ENCODE assay signal across 1 cellular context in genomic region chr17:81978901-81979298, GRCh38.
TF ChIP-seq lines count a peak whose summit lies in the region.

No MANE protein-coding gene starts in this region.

TF ChIP-seq in HepG2, 621 proteins besides CTCF, POLR2A, EP300 and RAD21 (continues in another document):
- peak; percentile 96 for TF ChIP-seq BHLHE40 (IDR thresholded peaks at IDR 0.05; ENCODE audit: low read length)
- 0 out of 2 replicates have a peak, but pooled peaks have one; percentile 11 for TF ChIP-seq RNF2 (conservative IDR thresholded peaks at IDR 0.05; ENCODE audit: low read depth)
- 0 out of 2 replicates have a peak, but pooled peaks have one; percentile 16 for TF ChIP-seq NR0B2 (CRISPR knock-in tag; IDR thresholded peaks at IDR 0.05)
- peak; percentile 39; the same call in 1 of the 2 replicates for TF ChIP-seq UBTF (CRISPR knock-in tag; IDR thresholded peaks at IDR 0.05)
- TF ChIP-seq ARNT (IDR thresholded peaks at IDR 0.05): no peak
- no peak for TF ChIP-seq ZNF800 (CRISPR knock-in tag; IDR thresholded peaks at IDR 0.05)
- TF ChIP-seq ZBTB38 (CRISPR knock-in tag; IDR thresholded peaks at IDR 0.05): peak; percentile 91
- TF ChIP-seq ZNF317 (CRISPR knock-in tag; IDR thresholded peaks at IDR 0.05): 0 out of 2 replicates have a peak, but pooled peaks have one; percentile 21
- peak; percentile 64 for TF ChIP-seq HNF4A (CRISPR knock-in tag; IDR thresholded peaks at IDR 0.05)
- TF ChIP-seq, protein P1, sequence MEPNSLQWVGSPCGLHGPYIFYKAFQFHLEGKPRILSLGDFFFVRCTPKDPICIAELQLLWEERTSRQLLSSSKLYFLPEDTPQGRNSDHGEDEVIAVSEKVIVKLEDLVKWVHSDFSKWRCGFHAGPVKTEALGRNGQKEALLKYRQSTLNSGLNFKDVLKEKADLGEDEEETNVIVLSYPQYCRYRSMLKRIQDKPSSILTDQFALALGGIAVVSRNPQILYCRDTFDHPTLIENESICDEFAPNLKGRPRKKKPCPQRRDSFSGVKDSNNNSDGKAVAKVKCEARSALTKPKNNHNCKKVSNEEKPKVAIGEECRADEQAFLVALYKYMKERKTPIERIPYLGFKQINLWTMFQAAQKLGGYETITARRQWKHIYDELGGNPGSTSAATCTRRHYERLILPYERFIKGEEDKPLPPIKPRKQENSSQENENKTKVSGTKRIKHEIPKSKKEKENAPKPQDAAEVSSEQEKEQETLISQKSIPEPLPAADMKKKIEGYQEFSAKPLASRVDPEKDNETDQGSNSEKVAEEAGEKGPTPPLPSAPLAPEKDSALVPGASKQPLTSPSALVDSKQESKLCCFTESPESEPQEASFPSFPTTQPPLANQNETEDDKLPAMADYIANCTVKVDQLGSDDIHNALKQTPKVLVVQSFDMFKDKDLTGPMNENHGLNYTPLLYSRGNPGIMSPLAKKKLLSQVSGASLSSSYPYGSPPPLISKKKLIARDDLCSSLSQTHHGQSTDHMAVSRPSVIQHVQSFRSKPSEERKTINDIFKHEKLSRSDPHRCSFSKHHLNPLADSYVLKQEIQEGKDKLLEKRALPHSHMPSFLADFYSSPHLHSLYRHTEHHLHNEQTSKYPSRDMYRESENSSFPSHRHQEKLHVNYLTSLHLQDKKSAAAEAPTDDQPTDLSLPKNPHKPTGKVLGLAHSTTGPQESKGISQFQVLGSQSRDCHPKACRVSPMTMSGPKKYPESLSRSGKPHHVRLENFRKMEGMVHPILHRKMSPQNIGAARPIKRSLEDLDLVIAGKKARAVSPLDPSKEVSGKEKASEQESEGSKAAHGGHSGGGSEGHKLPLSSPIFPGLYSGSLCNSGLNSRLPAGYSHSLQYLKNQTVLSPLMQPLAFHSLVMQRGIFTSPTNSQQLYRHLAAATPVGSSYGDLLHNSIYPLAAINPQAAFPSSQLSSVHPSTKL (CRISPR knock-in tag; IDR thresholded peaks at IDR 0.05): 0 out of 2 replicates have a peak, but pooled peaks have one; percentile 38
- 0 out of 2 replicates have a peak, but pooled peaks have one; percentile 43 for TF ChIP-seq MXD1 (CRISPR knock-in tag; IDR thresholded peaks at IDR 0.05)
- peak; percentile 87 for TF ChIP-seq HNRNPL (IDR thresholded peaks at IDR 0.05; ENCODE audit: low read depth, low read length)
- no peak for TF ChIP-seq STAT5B (CRISPR knock-in tag; IDR thresholded peaks at IDR 0.05)
- no peak for TF ChIP-seq LCORL (IDR thresholded peaks at IDR 0.05)
- 0 out of 2 replicates have a peak, but pooled peaks have one; percentile 32 for TF ChIP-seq LCORL (CRISPR knock-in tag; IDR thresholded peaks at IDR 0.05)
- TF ChIP-seq FOSL2 (CRISPR knock-in tag; IDR thresholded peaks at IDR 0.05): peak; percentile 32; the same call in 1 of the 2 replicates
- peak; percentile 39; the same call in 1 of the 2 replicates for TF ChIP-seq ZHX1 (CRISPR knock-in tag; IDR thresholded peaks at IDR 0.05; ENCODE audit: low read depth)
- no peak for TF ChIP-seq TOPORS (CRISPR knock-in tag; IDR thresholded peaks at IDR 0.05)
- no peak for TF ChIP-seq KLF6 (CRISPR knock-in tag; IDR thresholded peaks at IDR 0.05)
- TF ChIP-seq RCOR2 (CRISPR knock-in tag; IDR thresholded peaks at IDR 0.05): no peak
- TF ChIP-seq ZFX (CRISPR knock-in tag; IDR thresholded peaks at IDR 0.05; ENCODE audit: low read depth): peak; percentile 36; the same call in 1 of the 2 replicates
- no peak for TF ChIP-seq PHF20 (CRISPR knock-in tag; IDR thresholded peaks at IDR 0.05)
- TF ChIP-seq MAX (IDR thresholded peaks at IDR 0.05): peak; percentile 87
- TF ChIP-seq, protein P2, sequence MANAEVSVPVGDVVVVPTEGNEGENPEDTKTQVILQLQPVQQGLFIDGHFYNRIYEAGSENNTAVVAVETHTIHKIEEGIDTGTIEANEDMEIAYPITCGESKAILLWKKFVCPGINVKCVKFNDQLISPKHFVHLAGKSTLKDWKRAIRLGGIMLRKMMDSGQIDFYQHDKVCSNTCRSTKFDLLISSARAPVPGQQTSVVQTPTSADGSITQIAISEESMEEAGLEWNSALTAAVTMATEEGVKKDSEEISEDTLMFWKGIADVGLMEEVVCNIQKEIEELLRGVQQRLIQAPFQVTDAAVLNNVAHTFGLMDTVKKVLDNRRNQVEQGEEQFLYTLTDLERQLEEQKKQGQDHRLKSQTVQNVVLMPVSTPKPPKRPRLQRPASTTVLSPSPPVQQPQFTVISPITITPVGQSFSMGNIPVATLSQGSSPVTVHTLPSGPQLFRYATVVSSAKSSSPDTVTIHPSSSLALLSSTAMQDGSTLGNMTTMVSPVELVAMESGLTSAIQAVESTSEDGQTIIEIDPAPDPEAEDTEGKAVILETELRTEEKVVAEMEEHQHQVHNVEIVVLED (CRISPR knock-in tag; IDR thresholded peaks at IDR 0.05; ENCODE audit: borderline replicate concordance): no peak; the same call in 1 of the 2 replicates
- no peak for TF ChIP-seq SNRNP70 (IDR thresholded peaks at IDR 0.05; ENCODE audit: low read depth, low read length)
- TF ChIP-seq, protein P3, sequence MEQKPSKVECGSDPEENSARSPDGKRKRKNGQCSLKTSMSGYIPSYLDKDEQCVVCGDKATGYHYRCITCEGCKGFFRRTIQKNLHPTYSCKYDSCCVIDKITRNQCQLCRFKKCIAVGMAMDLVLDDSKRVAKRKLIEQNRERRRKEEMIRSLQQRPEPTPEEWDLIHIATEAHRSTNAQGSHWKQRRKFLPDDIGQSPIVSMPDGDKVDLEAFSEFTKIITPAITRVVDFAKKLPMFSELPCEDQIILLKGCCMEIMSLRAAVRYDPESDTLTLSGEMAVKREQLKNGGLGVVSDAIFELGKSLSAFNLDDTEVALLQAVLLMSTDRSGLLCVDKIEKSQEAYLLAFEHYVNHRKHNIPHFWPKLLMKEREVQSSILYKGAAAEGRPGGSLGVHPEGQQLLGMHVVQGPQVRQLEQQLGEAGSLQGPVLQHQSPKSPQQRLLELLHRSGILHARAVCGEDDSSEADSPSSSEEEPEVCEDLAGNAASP (CRISPR knock-in tag; IDR thresholded peaks at IDR 0.05; ENCODE audit: borderline replicate concordance): peak; percentile 53; the same call in 1 of the 2 replicates
- TF ChIP-seq, protein P4, sequence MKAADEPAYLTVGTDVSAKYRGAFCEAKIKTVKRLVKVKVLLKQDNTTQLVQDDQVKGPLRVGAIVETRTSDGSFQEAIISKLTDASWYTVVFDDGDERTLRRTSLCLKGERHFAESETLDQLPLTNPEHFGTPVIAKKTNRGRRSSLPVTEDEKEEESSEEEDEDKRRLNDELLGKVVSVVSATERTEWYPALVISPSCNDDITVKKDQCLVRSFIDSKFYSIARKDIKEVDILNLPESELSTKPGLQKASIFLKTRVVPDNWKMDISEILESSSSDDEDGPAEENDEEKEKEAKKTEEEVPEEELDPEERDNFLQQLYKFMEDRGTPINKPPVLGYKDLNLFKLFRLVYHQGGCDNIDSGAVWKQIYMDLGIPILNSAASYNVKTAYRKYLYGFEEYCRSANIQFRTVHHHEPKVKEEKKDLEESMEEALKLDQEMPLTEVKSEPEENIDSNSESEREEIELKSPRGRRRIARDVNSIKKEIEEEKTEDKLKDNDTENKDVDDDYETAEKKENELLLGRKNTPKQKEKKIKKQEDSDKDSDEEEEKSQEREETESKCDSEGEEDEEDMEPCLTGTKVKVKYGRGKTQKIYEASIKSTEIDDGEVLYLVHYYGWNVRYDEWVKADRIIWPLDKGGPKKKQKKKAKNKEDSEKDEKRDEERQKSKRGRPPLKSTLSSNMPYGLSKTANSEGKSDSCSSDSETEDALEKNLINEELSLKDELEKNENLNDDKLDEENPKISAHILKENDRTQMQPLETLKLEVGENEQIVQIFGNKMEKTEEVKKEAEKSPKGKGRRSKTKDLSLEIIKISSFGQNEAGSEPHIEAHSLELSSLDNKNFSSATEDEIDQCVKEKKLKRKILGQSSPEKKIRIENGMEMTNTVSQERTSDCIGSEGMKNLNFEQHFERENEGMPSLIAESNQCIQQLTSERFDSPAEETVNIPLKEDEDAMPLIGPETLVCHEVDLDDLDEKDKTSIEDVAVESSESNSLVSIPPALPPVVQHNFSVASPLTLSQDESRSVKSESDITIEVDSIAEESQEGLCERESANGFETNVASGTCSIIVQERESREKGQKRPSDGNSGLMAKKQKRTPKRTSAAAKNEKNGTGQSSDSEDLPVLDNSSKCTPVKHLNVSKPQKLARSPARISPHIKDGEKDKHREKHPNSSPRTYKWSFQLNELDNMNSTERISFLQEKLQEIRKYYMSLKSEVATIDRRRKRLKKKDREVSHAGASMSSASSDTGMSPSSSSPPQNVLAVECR (CRISPR knock-in tag; IDR thresholded peaks at IDR 0.05; ENCODE audit: borderline replicate concordance): peak; percentile 54; the same call in 1 of the 2 replicates
- TF ChIP-seq, protein P5, sequence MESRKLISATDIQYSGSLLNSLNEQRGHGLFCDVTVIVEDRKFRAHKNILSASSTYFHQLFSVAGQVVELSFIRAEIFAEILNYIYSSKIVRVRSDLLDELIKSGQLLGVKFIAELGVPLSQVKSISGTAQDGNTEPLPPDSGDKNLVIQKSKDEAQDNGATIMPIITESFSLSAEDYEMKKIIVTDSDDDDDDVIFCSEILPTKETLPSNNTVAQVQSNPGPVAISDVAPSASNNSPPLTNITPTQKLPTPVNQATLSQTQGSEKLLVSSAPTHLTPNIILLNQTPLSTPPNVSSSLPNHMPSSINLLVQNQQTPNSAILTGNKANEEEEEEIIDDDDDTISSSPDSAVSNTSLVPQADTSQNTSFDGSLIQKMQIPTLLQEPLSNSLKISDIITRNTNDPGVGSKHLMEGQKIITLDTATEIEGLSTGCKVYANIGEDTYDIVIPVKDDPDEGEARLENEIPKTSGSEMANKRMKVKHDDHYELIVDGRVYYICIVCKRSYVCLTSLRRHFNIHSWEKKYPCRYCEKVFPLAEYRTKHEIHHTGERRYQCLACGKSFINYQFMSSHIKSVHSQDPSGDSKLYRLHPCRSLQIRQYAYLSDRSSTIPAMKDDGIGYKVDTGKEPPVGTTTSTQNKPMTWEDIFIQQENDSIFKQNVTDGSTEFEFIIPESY (CRISPR knock-in tag; IDR thresholded peaks at IDR 0.05): peak; percentile 98
- peak; percentile 76 to 86 for TF ChIP-seq MAFK (conservative IDR thresholded peaks at IDR 0.05 in 1 of 2, IDR thresholded peaks at IDR 0.05 in 1 of 2; ENCODE audit: low read length in 2 of 2)
- TF ChIP-seq FOXA1 (IDR thresholded peaks at IDR 0.05): no peak
- no peak for TF ChIP-seq FOXA1 (CRISPR knock-in tag; IDR thresholded peaks at IDR 0.05)
- peak; percentile 43 for TF ChIP-seq RXRA (CRISPR knock-in tag; IDR thresholded peaks at IDR 0.05)
- peak; percentile 69; the same call in 1 of the 2 replicates for TF ChIP-seq MAFG (CRISPR knock-in tag; IDR thresholded peaks at IDR 0.05)
- TF ChIP-seq HOXA3 (CRISPR knock-in tag; IDR thresholded peaks at IDR 0.05): peak; percentile 49; the same call in 1 of the 2 replicates
